In the genomic region with DNA sequence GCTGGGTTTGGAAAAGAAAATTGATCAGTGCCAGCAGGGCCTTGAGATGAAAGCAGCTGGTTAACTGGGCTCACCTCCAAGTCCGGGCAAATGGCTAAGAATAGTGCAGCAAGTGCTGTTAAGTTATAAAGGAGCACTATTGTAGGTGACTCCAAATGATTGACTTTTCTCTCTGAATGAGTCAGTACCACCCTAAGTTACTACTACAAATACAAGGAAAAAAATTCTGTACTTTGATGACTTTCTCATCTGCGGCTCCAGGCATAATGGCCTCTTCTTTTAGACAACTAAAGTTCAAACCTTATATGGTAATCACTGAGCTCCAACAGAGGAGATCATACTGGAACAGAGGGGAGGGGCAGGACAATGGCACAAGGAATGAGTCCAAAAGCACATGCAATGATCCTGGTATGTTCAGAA, we compare ENCODE assay signal across 11 cellular contexts.
DNase-seq lines count a peak whose midpoint lies in the region; ATAC-seq and TF ChIP-seq lines count a peak whose summit lies in the region.
"Had no signal": no experiment of that assay in that cellular context is flagged by ENCODE, and none has a peak within 500 bp of the region (broad histone marks: within the 10 kb centered on the region; RNA-seq: fewer than 3 reads in every experiment).

No MANE protein-coding gene starts in this region.

- no peaks in the 10 kb centered on the region for H3K79me2 ChIP-seq in SK-N-SH (ENCODE audit: insufficient read depth)

- no peak overlapping the region for H3K9ac ChIP-seq in SK-N-SH

- peaks cover 12% of the 10 kb centered on the region for H3F3A ChIP-seq in SK-N-SH (replicated peaks; ENCODE audit: insufficient read depth)

- no peaks in the 10 kb centered on the region for H3K27me3 ChIP-seq in SK-N-SH (ENCODE audit: insufficient read depth)

- no peak overlapping the region for H3K4me2 ChIP-seq in SK-N-SH

- POLR2A ChIA-PET in SK-N-SH (lab: Yijun Ruan, JAX): no interaction called here

- no peak for TF ChIP-seq CTCF in SK-N-SH (IDR thresholded peaks at IDR 0.05)
- TF ChIP-seq CTCF in fibroblast of villous mesenchyme (IDR thresholded peaks at IDR 0.05; ENCODE audit: insufficient read depth, low read depth, low read length): no peak
- no peak for TF ChIP-seq CTCF in retinal pigment epithelial cell (conservative IDR thresholded peaks at IDR 0.05; ENCODE audit: low read depth, low read length)

- no peak overlapping the region for H3K4me3 ChIP-seq in SK-N-SH (ENCODE audit: low read depth in 2 of 2, low read length in 1 of 2)
- no peak overlapping the region for H3K4me3 ChIP-seq in fibroblast of villous mesenchyme (ENCODE audit: low read depth, low read length)
- H3K4me3 ChIP-seq in retinal pigment epithelial cell (ENCODE audit: low read length): no peak overlapping the region

- DNase-seq in ELR (ENCODE audit: low read depth): peak; percentile 11
- no peak for DNase-seq in SK-N-SH
- peak; percentile 28 for DNase-seq in fibroblast of villous mesenchyme (ENCODE audit: low read depth)
- DNase-seq in retinal pigment epithelial cell (ENCODE audit: low read depth): peak; percentile 50
- no peak for DNase-seq in UCSD-AML1 (lab: John Stamatoyannopoulos, UW; ENCODE audit: unreplicated experiment)
- DNase-seq in NCI-H146 (lab: John Stamatoyannopoulos, UW): no peak
- DNase-seq: activated CD4-positive, CD25-positive, alpha-beta regulatory T cell; activated naive CD4-positive, alpha-beta T cell; NCI-H1048 had no signal

- H3K36me3 ChIP-seq in SK-N-SH (replicated peaks in 1 of 2; ENCODE audit: control insufficient read depth in 1 of 2, insufficient read depth in 2 of 2, low read length in 1 of 2): no peaks in the 10 kb centered on the region

- no peaks in the 10 kb centered on the region for H3K9me2 ChIP-seq in SK-N-SH

- peak in 1 of 2 experiments; percentile 51; a peak in 1 of 4 replicates for TF ChIP-seq EP300 in SK-N-SH (IDR thresholded peaks at IDR 0.05; ENCODE audit: borderline replicate concordance in 1 of 2, low read depth in 1 of 2, low read length in 1 of 2)

- TF ChIP-seq RAD21 in SK-N-SH (IDR thresholded peaks at IDR 0.05; ENCODE audit: low read length): no peak

- WGBS in SK-N-SH (ENCODE audit: low lambda C conversion rate): 0% methylated on average over 2 of the region's 2 CpGs

- no peaks in the 10 kb centered on the region for H4K20me1 ChIP-seq in SK-N-SH (ENCODE audit: insufficient read depth)

- 0 out of 2 replicates have a peak, but pooled peaks cover 5% of the 10 kb centered on the region for H3K9me3 ChIP-seq in SK-N-SH

- ATAC-seq in HG03196 (IDR thresholded peaks at IDR 0.05; ENCODE audit: unreplicated experiment): no peak
- no peak for ATAC-seq in HG03457 (IDR thresholded peaks at IDR 0.05; ENCODE audit: unreplicated experiment)

- H3K27ac ChIP-seq in SK-N-SH (ENCODE audit: low read depth in 2 of 2, low read length in 1 of 2): peak overlapping the region; percentile 49 to 50; a peak in 3 of 4 replicates

- CTCF ChIA-PET in SK-N-SH (lab: Yijun Ruan, JAX): no interaction called here

- H3K4me1 ChIP-seq in SK-N-SH (ENCODE audit: control insufficient read depth in 1 of 2, insufficient read depth in 2 of 2, low read depth in 1 of 2, low read length in 1 of 2): no peaks in the 10 kb centered on the region

- no peak overlapping the region for H2AFZ ChIP-seq in SK-N-SH (ENCODE audit: low read depth)

TF ChIP-seq in SK-N-SH, 30 proteins besides CTCF, POLR2A, EP300 and RAD21:
- TF ChIP-seq FOSL2 (IDR thresholded peaks at IDR 0.05; ENCODE audit: borderline replicate concordance, low read depth) (peak; percentile 38; the same call in 1 of the 2 replicates), JUND (IDR thresholded peaks at IDR 0.05) (peak; percentile 11; the same call in 1 of the 2 replicates), FOXJ3 (CRISPR knock-in tag; IDR thresholded peaks at IDR 0.05) (no peak), NFIC (IDR thresholded peaks at IDR 0.05; ENCODE audit: borderline replicate concordance) (peak; percentile 70; the same call in 1 of the 2 replicates), GABPA (IDR thresholded peaks at IDR 0.05; ENCODE audit: low read depth) (no peak), TEAD4 (IDR thresholded peaks at IDR 0.05; ENCODE audit: borderline replicate concordance, insufficient read depth) (no peak), MEF2A (IDR thresholded peaks at IDR 0.05; ENCODE audit: borderline replicate concordance, low read depth) (peak; percentile 30; the same call in 1 of the 2 replicates), TCF12 (IDR thresholded peaks at IDR 0.05) (peak; percentile 59), YY1 (IDR thresholded peaks at IDR 0.05; ENCODE audit: low read depth) (0 out of 2 replicates have a peak, but pooled peaks have one; percentile 30), SIN3A (IDR thresholded peaks at IDR 0.05; ENCODE audit: borderline replicate concordance, low read depth, low read length) (no peak)
- TF ChIP-seq, protein P1, sequence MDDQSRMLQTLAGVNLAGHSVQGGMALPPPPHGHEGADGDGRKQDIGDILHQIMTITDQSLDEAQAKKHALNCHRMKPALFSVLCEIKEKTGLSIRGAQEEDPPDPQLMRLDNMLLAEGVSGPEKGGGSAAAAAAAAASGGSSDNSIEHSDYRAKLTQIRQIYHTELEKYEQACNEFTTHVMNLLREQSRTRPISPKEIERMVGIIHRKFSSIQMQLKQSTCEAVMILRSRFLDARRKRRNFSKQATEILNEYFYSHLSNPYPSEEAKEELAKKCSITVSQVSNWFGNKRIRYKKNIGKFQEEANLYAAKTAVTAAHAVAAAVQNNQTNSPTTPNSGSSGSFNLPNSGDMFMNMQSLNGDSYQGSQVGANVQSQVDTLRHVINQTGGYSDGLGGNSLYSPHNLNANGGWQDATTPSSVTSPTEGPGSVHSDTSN (IDR thresholded peaks at IDR 0.05): peak; percentile 32; the same call in 1 of the 2 replicates
TF ChIP-seq in SK-N-SH: peak in this region for 7.

Comparison
In these comparisons a context has a peak if more than half of its experiments do, and no peak if none do; other contexts are left out.
1. DNase-seq: peak in ELR (single experiment), fibroblast of villous mesenchyme (single experiment) and retinal pigment epithelial cell (single experiment); none in SK-N-SH (single experiment), UCSD-AML1 (single experiment) and NCI-H146 (single experiment).